In genomic region chr7:116588225-116588624, GRCh38 we compare ENCODE assay signal across 8 cellular contexts.
DNase-seq lines count a peak whose midpoint lies in the region; ATAC-seq and TF ChIP-seq lines count a peak whose summit lies in the region.

No MANE protein-coding gene starts in this region.

- H3K4me2 ChIP-seq in hepatocyte = no peak overlapping the region

- no peaks in the 10 kb centered on the region for H3K9me3 ChIP-seq in hepatocyte (ENCODE audit: low read depth)

- H3K4me3 ChIP-seq in AG09309 (ENCODE audit: control insufficient read depth, low read depth, low read length) (no peak overlapping the region), hepatocyte (no peak overlapping the region)

- H3K4me1 ChIP-seq in hepatocyte (ENCODE audit: insufficient read depth) = peaks cover 14% of the 10 kb centered on the region

- DNase-seq in AG09309 (ENCODE audit: low read depth) (peak; percentile 56), UCSD-AML1 (lab: John Stamatoyannopoulos, UW; ENCODE audit: unreplicated experiment) (peak; percentile 14), kidney glomerular epithelial cell (lab: John Stamatoyannopoulos, UW) (peak; percentile 22), NCI-H1930 (lab: John Stamatoyannopoulos, UW) (no peak), occipital lobe (lab: John Stamatoyannopoulos, UW) (no peak), hepatocyte (ENCODE audit: low spot score) (no peak)

- no peaks in the 10 kb centered on the region for H3K36me3 ChIP-seq in hepatocyte (replicated peaks; ENCODE audit: insufficient read depth, low read depth)

- no peaks in the 10 kb centered on the region for H3K27me3 ChIP-seq in hepatocyte

- H3K27ac ChIP-seq in hepatocyte = no peak overlapping the region

- H3K9me2 ChIP-seq in hepatocyte (replicated peaks; ENCODE audit: insufficient read depth) = no peaks in the 10 kb centered on the region

- WGBS in hepatocyte (ENCODE audit: low lambda C conversion rate, missing lambda C conversion rate) = 64% methylated on average over 2 of the region's 2 CpGs

- H2AFZ ChIP-seq in hepatocyte = no peak overlapping the region

- TF ChIP-seq CTCF in AG09309 (IDR thresholded peaks at IDR 0.05; ENCODE audit: control insufficient read depth, insufficient read depth, low read depth, low read length, missing control alignments) (peak; percentile 24), hepatocyte (IDR thresholded peaks at IDR 0.05; ENCODE audit: poor library complexity) (no peak)

- no peaks in the 10 kb centered on the region for H4K20me1 ChIP-seq in hepatocyte (ENCODE audit: insufficient read depth, poor library complexity, severe bottlenecking)

- H3K79me2 ChIP-seq in hepatocyte = no peaks in the 10 kb centered on the region

- ATAC-seq in GM18909 (IDR thresholded peaks at IDR 0.05; ENCODE audit: poor library complexity, unreplicated experiment) (peak; percentile 61), HG03108 (IDR thresholded peaks at IDR 0.05; ENCODE audit: unreplicated experiment) (peak; percentile 70)

Comparison
In these comparisons a context has a peak if more than half of its experiments do, and no peak if none do; other contexts are left out.
1. DNase-seq: peak in AG09309 (single experiment), UCSD-AML1 (single experiment) and kidney glomerular epithelial cell (single experiment); none in NCI-H1930 (0 of 2), occipital lobe (single experiment) and hepatocyte (single experiment).